Comparison of ENCODE assay signal across 8 cellular contexts in the genomic region with DNA sequence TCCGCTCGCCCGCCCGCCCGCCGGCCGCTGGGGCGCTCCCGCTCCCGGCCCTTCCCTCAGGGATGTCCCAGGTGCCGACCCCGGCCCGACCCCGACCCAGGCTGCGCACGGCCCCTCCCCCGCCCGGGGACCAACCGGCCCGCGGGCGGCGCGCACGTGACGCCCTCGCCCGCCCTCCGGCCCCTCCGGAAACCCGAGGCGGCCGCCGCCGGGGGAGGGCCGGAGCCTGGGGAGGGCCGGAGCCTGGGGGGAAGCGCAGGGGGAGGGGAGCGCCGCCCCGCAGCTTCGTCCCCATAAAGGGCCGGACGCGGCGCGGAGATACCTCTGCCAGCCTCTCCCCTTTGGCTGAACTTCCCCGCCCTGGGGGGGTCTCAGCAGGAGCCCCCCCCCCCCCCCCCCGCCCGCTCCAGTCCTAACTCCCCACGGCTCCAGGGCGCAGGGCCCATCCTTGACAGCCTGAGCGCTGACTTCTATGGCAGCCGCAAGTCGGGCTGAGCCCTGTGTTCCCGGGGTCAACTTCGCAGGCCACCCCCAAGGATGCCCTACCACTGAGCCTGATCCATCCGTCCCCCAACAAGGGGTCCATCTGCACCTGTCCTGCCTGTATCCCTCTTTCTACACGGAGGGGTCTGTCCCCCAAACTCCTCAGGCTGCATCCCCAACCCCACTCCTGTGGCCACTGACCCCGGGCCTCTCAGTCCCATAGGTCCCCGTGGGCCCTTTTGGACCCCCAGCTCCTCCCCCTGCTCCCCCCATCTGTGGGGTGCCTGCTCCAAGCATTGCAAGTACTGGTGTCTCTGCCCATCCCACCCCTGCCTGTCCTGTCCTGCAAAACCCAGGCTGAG. TPM values are rescaled to one million over a fixed set of nuclear protein-coding genes. Genes with fewer than 3 reads are reported as not detected.
DNase-seq lines count a peak whose midpoint lies in the region; ATAC-seq lines count a peak whose summit lies in the region.

TSS of gene MAPK12 (minus strand) at position 69 of the 845 bp plus-strand sequence. CDS start 174 bp downstream, outside the sequence.

- H3K36me3 Mint-ChIP-seq in activated CD4-positive, alpha-beta T cell treated with anti-CD3 and anti-CD28 coated beads, Interleukin-2, amount 10 ng/mL, durations not matched to agents 7 days and 5 days (ENCODE audit: low read depth), result no peaks in the 10 kb centered on the region

- POLR2A ChIA-PET in activated CD4-positive, alpha-beta T cell treated with anti-CD3 and anti-CD28 coated beads, Interleukin-2, amount 10 ng/mL, durations not matched to agents 7 days and 5 days (lab: Charles Lee), result no interaction called here

- peaks cover 6% of the 10 kb centered on the region for H3K4me1 Mint-ChIP-seq in activated CD4-positive, alpha-beta T cell treated with anti-CD3 and anti-CD28 coated beads, Interleukin-2, amount 10 ng/mL, durations not matched to agents 7 days and 5 days

- peaks cover 25% of the 10 kb centered on the region for H3K4me1 ChIP-seq in stomach smooth muscle (ENCODE audit: control insufficient read depth, insufficient read depth, low read length)

- no peaks in the 10 kb centered on the region for H3K9me3 ChIP-seq in stomach smooth muscle (ENCODE audit: control insufficient read depth in 2 of 2, low read length in 2 of 2)

- peak within 1 kb of the TSS; percentile 40 to 69 for H3K4me3 ChIP-seq in stomach smooth muscle (ENCODE audit: low read length in 2 of 2)

- peak within 1 kb of the TSS; percentile 51 to 67 for H3K9ac ChIP-seq in stomach smooth muscle (ENCODE audit: low read length in 2 of 2)

- no peak for ATAC-seq in GM21786 (IDR thresholded peaks at IDR 0.05; ENCODE audit: unreplicated experiment)

- CTCF ChIA-PET in activated CD4-positive, alpha-beta T cell treated with anti-CD3 and anti-CD28 coated beads, Interleukin-2, amount 10 ng/mL, durations not matched to agents 7 days and 5 days (lab: Charles Lee), result interaction anchor here (1.2 to 5.0 kb wide), 4 partner anchors 9 to 80 kb away, joined by 4 to 25 read pairs (median 6); partner anchors contain the start of gene HDAC10

- H3K9me3 Mint-ChIP-seq in activated CD4-positive, alpha-beta T cell treated with anti-CD3 and anti-CD28 coated beads, Interleukin-2, amount 10 ng/mL, durations not matched to agents 7 days and 5 days, result no peaks in the 10 kb centered on the region

- peak within 1 kb of the TSS; percentile 45 for H3K4me3 Mint-ChIP-seq in activated CD4-positive, alpha-beta T cell treated with anti-CD3 and anti-CD28 coated beads, Interleukin-2, amount 10 ng/mL, durations not matched to agents 7 days and 5 days

- peaks cover 15% of the 10 kb centered on the region for H3K27me3 Mint-ChIP-seq in activated CD4-positive, alpha-beta T cell treated with anti-CD3 and anti-CD28 coated beads, Interleukin-2, amount 10 ng/mL, durations not matched to agents 7 days and 5 days

- DNase-seq in activated CD4-positive, alpha-beta T cell treated with anti-CD3 and anti-CD28 coated beads, Interleukin-2, amount 10 ng/mL, durations not matched to agents 7 days and 5 days, result no peak
- no peak for DNase-seq in activated CD4-positive, alpha-beta T cell treated with anti-CD3 and anti-CD28 coated beads for 4 hours
- DNase-seq in LHCN-M2 (ENCODE audit: low read depth) (no peak), astrocyte of the hippocampus (ENCODE audit: low read depth, low spot score) (peak; percentile 75), iPS-NIHi11 (ENCODE audit: low spot score) (peak; percentile 93), DMS153 (lab: John Stamatoyannopoulos, UW) (no peak)

- H3K27me3 ChIP-seq in stomach smooth muscle (ENCODE audit: control insufficient read depth in 1 of 2, insufficient read depth in 2 of 2, low read length in 2 of 2), result peaks cover 2 to 13% of the 10 kb centered on the region in 2 donors

- no peaks in the 10 kb centered on the region for H3K36me3 ChIP-seq in stomach smooth muscle (ENCODE audit: control insufficient read depth in 2 of 2, insufficient read depth in 2 of 2, low read length in 2 of 2)

- peak within 1 kb of the TSS; percentile 31 for H3K27ac ChIP-seq in stomach smooth muscle (ENCODE audit: low read length)

- H3K27ac Mint-ChIP-seq in activated CD4-positive, alpha-beta T cell treated with anti-CD3 and anti-CD28 coated beads, Interleukin-2, amount 10 ng/mL, durations not matched to agents 7 days and 5 days, result no peak within 1 kb of the TSS

RNA-seq across cellular contexts. Expression of gene MAPK12, which starts in this region (rescaled TPM):
- 1 to 10 TPM; 2.9 TPM for total RNA-seq in activated CD4-positive, alpha-beta T cell treated with anti-CD3 and anti-CD28 coated beads, Interleukin-2, amount 10 ng/mL, durations not matched to agents 7 days and 5 days
- 31.2 and 33.8 TPM in 2 replicates for total RNA-seq in LHCN-M2 (2014; rRNA removed)
- 20.4 TPM for polyA plus RNA-seq in LHCN-M2 (2012)

Comparison
In these comparisons a context has a peak if more than half of its experiments do, and no peak if none do; other contexts are left out.
1. DNase-seq: peak in astrocyte of the hippocampus (single experiment) and iPS-NIHi11 (single experiment); none in activated CD4-positive, alpha-beta T cell treated with anti-CD3 and anti-CD28 coated beads, Interleukin-2, amount 10 ng/mL, durations not matched to agents 7 days and 5 days (single experiment), activated CD4-positive, alpha-beta T cell treated with anti-CD3 and anti-CD28 coated beads for 4 hours (0 of 2), LHCN-M2 (single experiment) and DMS153 (single experiment).